1 cellular context compared by ENCODE assay signal in genomic region chr17:74871329-74872076, GRCh38.
TF ChIP-seq lines count a peak whose summit lies in the region.

No MANE protein-coding gene starts in this region.

TF ChIP-seq in HEK293, 187 proteins besides CTCF, POLR2A, EP300 and RAD21 (continued from another document):
- TF ChIP-seq, protein P1, sequence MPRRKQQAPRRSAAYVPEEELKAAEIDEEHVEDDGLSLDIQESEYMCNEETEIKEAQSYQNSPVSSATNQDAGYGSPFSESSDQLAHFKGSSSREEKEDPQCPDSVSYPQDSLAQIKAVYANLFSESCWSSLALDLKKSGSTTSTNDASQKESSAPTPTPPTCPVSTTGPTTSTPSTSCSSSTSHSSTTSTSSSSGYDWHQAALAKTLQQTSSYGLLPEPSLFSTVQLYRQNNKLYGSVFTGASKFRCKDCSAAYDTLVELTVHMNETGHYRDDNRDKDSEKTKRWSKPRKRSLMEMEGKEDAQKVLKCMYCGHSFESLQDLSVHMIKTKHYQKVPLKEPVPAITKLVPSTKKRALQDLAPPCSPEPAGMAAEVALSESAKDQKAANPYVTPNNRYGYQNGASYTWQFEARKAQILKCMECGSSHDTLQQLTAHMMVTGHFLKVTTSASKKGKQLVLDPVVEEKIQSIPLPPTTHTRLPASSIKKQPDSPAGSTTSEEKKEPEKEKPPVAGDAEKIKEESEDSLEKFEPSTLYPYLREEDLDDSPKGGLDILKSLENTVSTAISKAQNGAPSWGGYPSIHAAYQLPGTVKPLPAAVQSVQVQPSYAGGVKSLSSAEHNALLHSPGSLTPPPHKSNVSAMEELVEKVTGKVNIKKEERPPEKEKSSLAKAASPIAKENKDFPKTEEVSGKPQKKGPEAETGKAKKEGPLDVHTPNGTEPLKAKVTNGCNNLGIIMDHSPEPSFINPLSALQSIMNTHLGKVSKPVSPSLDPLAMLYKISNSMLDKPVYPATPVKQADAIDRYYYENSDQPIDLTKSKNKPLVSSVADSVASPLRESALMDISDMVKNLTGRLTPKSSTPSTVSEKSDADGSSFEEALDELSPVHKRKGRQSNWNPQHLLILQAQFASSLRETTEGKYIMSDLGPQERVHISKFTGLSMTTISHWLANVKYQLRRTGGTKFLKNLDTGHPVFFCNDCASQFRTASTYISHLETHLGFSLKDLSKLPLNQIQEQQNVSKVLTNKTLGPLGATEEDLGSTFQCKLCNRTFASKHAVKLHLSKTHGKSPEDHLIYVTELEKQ (tag by site-specific recombination; IDR thresholded peaks at IDR 0.05; ENCODE audit: borderline replicate concordance): no peak
- TF ChIP-seq YY1 (tag by site-specific recombination; IDR thresholded peaks at IDR 0.05) (no peak), ZNF133 (tag by site-specific recombination; IDR thresholded peaks at IDR 0.05) (peak; percentile 18; the same call in 1 of the 2 replicates), TRIM28 (IDR thresholded peaks at IDR 0.05; ENCODE audit: borderline replicate concordance, low read length) (no peak)
